ENCODE assay signal across 31 cellular contexts in genomic region chr4:61335364-61335763, GRCh38.
"Had no signal": no experiment of that assay in that cellular context is flagged by ENCODE, and none has a peak within 500 bp of the region (broad histone marks: within the 10 kb centered on the region; RNA-seq: fewer than 3 reads in every experiment).

No MANE protein-coding gene starts in this region.

- H3K9me3 ChIP-seq: adrenal gland, body of pancreas, SJCRH30 had no signal

- H3K27ac Mint-ChIP-seq: activated B cell treated with CpG ODN at 0.5 μM for 24 hours; activated CD4-positive, alpha-beta memory T cell treated with anti-CD3 and anti-CD28 coated beads for 36 hours; activated naive CD4-positive, alpha-beta T cell treated with anti-CD3 and anti-CD28 coated beads for 36 hours; activated naive CD4-positive, alpha-beta T cell treated with anti-CD3 and anti-CD28 coated beads, Interleukin-2, amount 50 U/mL, for 72 hours; activated T-helper 1 cell treated with anti-CD3 and anti-CD28 coated beads, Interleukin-12 subunit alpha, Interleukin-12 subunit beta, Interleukin-2, Interleukin-4 antibody, amounts not matched to agents 30 ng/mL and 10 ng/mL and 1 ng/mL, durations not matched to agents 14 hours and 24 hours and 36 hours had no signal

- H3K36me3 ChIP-seq: adrenal gland, SJCRH30 had no signal

- H3K4me3 ChIP-seq: adrenal gland, body of pancreas, SJCRH30, SK-N-MC had no signal

- H3K4me1 Mint-ChIP-seq: activated B cell treated with CpG ODN at 0.5 μM for 24 hours had no signal

- H3K4me1 ChIP-seq: adrenal gland, body of pancreas, SJCRH30 had no signal

- H3K27me3 Mint-ChIP-seq: activated B cell treated with CpG ODN at 0.5 μM for 24 hours; activated CD4-positive, alpha-beta memory T cell treated with anti-CD3 and anti-CD28 coated beads for 36 hours had no signal

- DNase-seq: activated B cell treated with CpG ODN at 0.5 μM for 24 hours; activated CD4-positive, alpha-beta memory T cell treated with anti-CD3 and anti-CD28 coated beads for 36 hours; activated CD4-positive, alpha-beta T cell treated with anti-CD3 and anti-CD28 coated beads for 4 hours; activated CD4-positive, alpha-beta T cell treated with anti-CD3 and anti-CD28 coated beads, Interleukin-2, amount 50 U/mL, for 1 hour; activated CD4-positive, CD25-positive, alpha-beta regulatory T cell treated with anti-CD3 and anti-CD28 coated beads, Interleukin-2, amount 50 U/mL, for 72 hours; activated CD8-positive, alpha-beta memory T cell treated with anti-CD3 and anti-CD28 coated beads, Interleukin-2, amount 50 U/mL, for 4 hours; activated gamma-delta T cell treated with Interleukin-2 at 50 U/mL for 16 hours; activated naive CD4-positive, alpha-beta T cell treated with anti-CD3 and anti-CD28 coated beads for 36 hours; activated T-cell treated with anti-CD3 and anti-CD28 coated beads for 4 hours; activated T-cell treated with anti-CD3 and anti-CD28 coated beads, Interleukin-2, amount 50 U/mL, for 4 hours; adrenal gland; body of pancreas; caudate nucleus; MM.1S; MV-4-11; NCI-H1105; NCI-H1417 treated with DMSO at 0.1 percent for 48 hours; NCI-H1694 treated with DMSO at 0.1 percent for 48 hours; NCI-H2029; NCI-H2171 treated with DMSO at 0.1 percent for 48 hours; NCI-H2227 treated with DMSO at 0.1 percent for 48 hours; NCI-H446; NCI-H524; SHP77; SJCRH30; T1000 had no signal

- H3K27me3 ChIP-seq: adrenal gland, body of pancreas, SJCRH30 had no signal

- H3K4me3 Mint-ChIP-seq: activated B cell treated with CpG ODN at 0.5 μM for 24 hours; activated CD4-positive, alpha-beta memory T cell treated with anti-CD3 and anti-CD28 coated beads for 36 hours; activated naive CD4-positive, alpha-beta T cell treated with anti-CD3 and anti-CD28 coated beads for 36 hours; activated T-cell treated with anti-CD3 and anti-CD28 coated beads, Interleukin-2, amount 50 U/mL, for 4 hours; activated T-helper 1 cell treated with anti-CD3 and anti-CD28 coated beads, Interleukin-12 subunit alpha, Interleukin-12 subunit beta, Interleukin-2, Interleukin-4 antibody, amounts not matched to agents 30 ng/mL and 10 ng/mL and 1 ng/mL, durations not matched to agents 14 hours and 24 hours and 36 hours had no signal

- H3K27ac ChIP-seq: adrenal gland, body of pancreas, KMS-11, SJCRH30, SK-N-MC had no signal

- ATAC-seq: activated naive CD4-positive, alpha-beta T cell treated with anti-CD3 and anti-CD28 coated beads, Interleukin-2, amount 50 U/mL, for 72 hours; activated T-cell treated with anti-CD3 and anti-CD28 coated beads, Interleukin-2, amount 50 U/mL, for 4 hours; body of pancreas; Panc1 had no signal

- H3K36me3 Mint-ChIP-seq: activated CD4-positive, alpha-beta memory T cell treated with anti-CD3 and anti-CD28 coated beads for 36 hours; activated naive CD4-positive, alpha-beta T cell treated with anti-CD3 and anti-CD28 coated beads, Interleukin-2, amount 50 U/mL, for 72 hours had no signal
